Comparison of ENCODE assay signal across 8 cellular contexts in genomic region chr11:106021967-106022794, GRCh38. TPM values are rescaled to one million over a fixed set of nuclear protein-coding genes. Genes with fewer than 3 reads are reported as not detected.
A peak's percentile ranks its signal among the peaks of the same experiment; 100 is the strongest.
DNase-seq lines count a peak whose midpoint lies in the region; ATAC-seq lines count a peak whose summit lies in the region.

Gene MSANTD4 (minus strand): TSS chr11:106022240. CDS start chr11:106010917, 11,323 bp downstream.

- H3K9me3 Mint-ChIP-seq in CD4-positive, alpha-beta memory T cell: peaks cover 0 to 7% (median 2%) of the 10 kb centered on the region in 8 donors

- CTCF ChIA-PET in CD4-positive, alpha-beta memory T cell (lab: Charles Lee; ENCODE audit: partially characterized antibody): interaction anchor here (0.6 kb wide), 1 partner anchor 20 kb away, joined by 3 read pairs; no protein-coding TSS in a partner anchor
- CTCF ChIA-PET in activated CD8-positive, alpha-beta memory T cell treated with anti-CD3 and anti-CD28 coated beads for 36 hours (lab: Charles Lee): no interaction called here

- no peaks in the 10 kb centered on the region for H3K36me3 ChIP-seq in CD4-positive, alpha-beta memory T cell (ENCODE audit: insufficient read depth, low read length)
- H3K36me3 ChIP-seq in effector memory CD4-positive, alpha-beta T cell (ENCODE audit: control insufficient read depth, insufficient read depth, low read length): no peaks in the 10 kb centered on the region

- H3K4me3 Mint-ChIP-seq in CD4-positive, alpha-beta memory T cell: peak within 1 kb of the TSS; percentile 93 to 99 (median 96)

- peaks cover 3% of the 10 kb centered on the region in 2 donors for H3K27me3 Mint-ChIP-seq in CD4-positive, alpha-beta memory T cell

- no peaks in the 10 kb centered on the region for H3K9me3 ChIP-seq in CD4-positive, alpha-beta memory T cell (ENCODE audit: control insufficient read depth in 1 of 2, low read length in 2 of 2)
- H3K9me3 ChIP-seq in effector memory CD4-positive, alpha-beta T cell (ENCODE audit: control insufficient read depth, low read length): no peaks in the 10 kb centered on the region

- intact Hi-C loops in CD4-positive, alpha-beta memory T cell (cut with micrococcal nuclease): loop anchor here (1.0 kb wide), 2 partner anchors 55 to 1435 kb away; partner anchors contain the start of genes AASDHPPT, CWF19L2 and KBTBD3

- H3K27me3 ChIP-seq in CD4-positive, alpha-beta memory T cell (ENCODE audit: insufficient read depth, low read length): no peaks in the 10 kb centered on the region
- H3K27me3 ChIP-seq in effector memory CD4-positive, alpha-beta T cell (replicated peaks; ENCODE audit: control insufficient read depth, insufficient read depth, low read length, poor library complexity, severe bottlenecking): no peaks in the 10 kb centered on the region

- H3K27ac Mint-ChIP-seq in CD4-positive, alpha-beta memory T cell: peak within 1 kb of the TSS; percentile 82 to 97 (median 92)

- peaks cover 32% of the 10 kb centered on the region for H3K4me1 ChIP-seq in CD4-positive, alpha-beta memory T cell (ENCODE audit: insufficient read depth, low read length)
- H3K4me1 ChIP-seq in effector memory CD4-positive, alpha-beta T cell (ENCODE audit: control insufficient read depth, insufficient read depth, low read length, poor library complexity, severe bottlenecking): peaks cover 6% of the 10 kb centered on the region

- ATAC-seq in GM19467 (IDR thresholded peaks at IDR 0.05; ENCODE audit: unreplicated experiment): peak; percentile 99

- H3K36me3 Mint-ChIP-seq in CD4-positive, alpha-beta memory T cell: peaks cover 9 to 11% of the 10 kb centered on the region in 2 donors

- H3K27ac ChIP-seq in CD4-positive, alpha-beta memory T cell (ENCODE audit: low read depth, low read length): peak within 1 kb of the TSS; percentile 64
- H3K27ac ChIP-seq in effector memory CD4-positive, alpha-beta T cell (ENCODE audit: insufficient read depth, low read length, poor library complexity, severe bottlenecking): peak within 1 kb of the TSS; percentile 62

- H3K4me3 ChIP-seq in CD4-positive, alpha-beta memory T cell (ENCODE audit: low read length in 2 of 2): peak within 1 kb of the TSS; percentile 90
- peak within 1 kb of the TSS; percentile 85 for H3K4me3 ChIP-seq in effector memory CD4-positive, alpha-beta T cell (ENCODE audit: insufficient read depth, low read depth, low read length, poor library complexity, severe bottlenecking)

- peak; percentile 97 to 99 (median 97) for DNase-seq in CD4-positive, alpha-beta memory T cell
- DNase-seq in HS-27A (ENCODE audit: low read depth) (peak; percentile 85), NOMO-1 (lab: John Stamatoyannopoulos, UW; ENCODE audit: unreplicated experiment in 2 of 2) (peak; percentile 95 to 98), lung microvascular endothelial cell (ENCODE audit: low read depth in 2 of 2) (peak; percentile 99)
- DNase-seq in effector memory CD4-positive, alpha-beta T cell: peak; percentile 87 to 97 (median 95)
- DNase-seq in stimulated activated CD4-positive, alpha-beta T cell treated with anti-CD3 and anti-CD28 coated beads, TNF-alpha, amount 100 ng/mL, for 48 hours (ENCODE audit: low read depth in 3 of 3): peak; percentile 90 to 96 (median 93)

- peaks cover 29 to 55% (median 39%) of the 10 kb centered on the region in 4 donors for H3K4me1 Mint-ChIP-seq in CD4-positive, alpha-beta memory T cell

- POLR2A ChIA-PET in CD4-positive, alpha-beta memory T cell (lab: Charles Lee; ENCODE audit: partially characterized antibody): interaction anchor here (0.8 to 2.1 kb wide), 3 partner anchors 15 to 55 kb away, joined by 3 to 14 read pairs (median 3); partner anchors contain the start of genes AASDHPPT and KBTBD3
- POLR2A ChIA-PET in activated CD8-positive, alpha-beta memory T cell treated with anti-CD3 and anti-CD28 coated beads for 36 hours (lab: Charles Lee): no interaction called here

RNA-seq across cellular contexts. Expression of gene MSANTD4, which starts in this region (rescaled TPM):
- 10 to 100 TPM; 23.0 to 24.7 TPM for total RNA-seq in CD4-positive, alpha-beta memory T cell
- polyA plus RNA-seq in CD4-positive, alpha-beta memory T cell: 1 to 10 TPM; 6.3 to 9.1 TPM
- 10 to 100 TPM; 17.0 to 18.8 TPM for total RNA-seq in activated CD8-positive, alpha-beta memory T cell treated with anti-CD3 and anti-CD28 coated beads for 36 hours
- total RNA-seq in lung microvascular endothelial cell: 14.6 and 20.8 TPM in 2 replicates

Comparison
In these comparisons a context has a peak if more than half of its experiments do, and no peak if none do; other contexts are left out.
1. Peak in every context shown above with its lines: DNase-seq, ATAC-seq, H3K4me3 ChIP-seq and H3K27ac ChIP-seq.